8 cellular contexts compared by ENCODE assay signal in genomic region chr11:10735532-10736465, GRCh38. TPM values are rescaled to one million over a fixed set of nuclear protein-coding genes. Genes with fewer than 3 reads are reported as not detected.
DNase-seq lines count a peak whose midpoint lies in the region; ATAC-seq and TF ChIP-seq lines count a peak whose summit lies in the region.

No MANE protein-coding gene starts in this region.

- DNase-seq in NCI-H526 (lab: John Stamatoyannopoulos, UW), result peak; percentile 81 to 97
- peak; percentile 82 for DNase-seq in activated CD4-positive, alpha-beta T cell treated with anti-CD3 and anti-CD28 coated beads, Interleukin-2, amount 50 U/mL, for 1 hour
- peak; percentile 94 to 99 for DNase-seq in left lung
- DNase-seq in stimulated activated CD4-positive, alpha-beta T cell treated with anti-CD3 and anti-CD28 coated beads, Interleukin-2, amount 100 ng/mL, for 24 hours, result peak; percentile 93

- H3K27ac ChIP-seq in C4-2B, result no peak overlapping the region
- peak overlapping the region; percentile 46 to 60 for H3K27ac ChIP-seq in left lung

- H3K36me3 ChIP-seq in left lung, result no peaks in the 10 kb centered on the region

- H3K4me3 ChIP-seq in left lung, result peak overlapping the region in 1 of 2 donors; percentile 13

- H3K9me3 ChIP-seq in left lung, result no peaks in the 10 kb centered on the region

- H3K4me1 Mint-ChIP-seq in dendritic cell treated with granulocyte-macrophage colony-stimulating factor and Interleukin-4, amounts not matched to agents 40 ng/mL and 50 ng/mL, for 4 days (ENCODE audit: low read depth), result peaks cover 16% of the 10 kb centered on the region

- no peak overlapping the region for H3K4me3 Mint-ChIP-seq in dendritic cell treated with granulocyte-macrophage colony-stimulating factor and Interleukin-4, amounts not matched to agents 40 ng/mL and 50 ng/mL, for 4 days

- H3K27me3 Mint-ChIP-seq in dendritic cell treated with granulocyte-macrophage colony-stimulating factor and Interleukin-4, amounts not matched to agents 40 ng/mL and 50 ng/mL, for 4 days, result peaks cover 25% of the 10 kb centered on the region

- peak; percentile 93 for ATAC-seq in GM19397 (IDR thresholded peaks at IDR 0.05; ENCODE audit: unreplicated experiment)
- ATAC-seq in HG03521 (IDR thresholded peaks at IDR 0.05; ENCODE audit: unreplicated experiment), result peak; percentile 98
- peak; percentile 100 for ATAC-seq in left lung

- no peaks in the 10 kb centered on the region for H3K36me3 Mint-ChIP-seq in dendritic cell treated with granulocyte-macrophage colony-stimulating factor and Interleukin-4, amounts not matched to agents 40 ng/mL and 50 ng/mL, for 4 days (ENCODE audit: low read depth)

- TF ChIP-seq CTCF in C4-2B (conservative IDR thresholded peaks at IDR 0.05), result peak; percentile 100
- TF ChIP-seq CTCF in left lung (IDR thresholded peaks at IDR 0.05), result peak; percentile 96 to 97

- H3K27ac Mint-ChIP-seq in dendritic cell treated with granulocyte-macrophage colony-stimulating factor and Interleukin-4, amounts not matched to agents 40 ng/mL and 50 ng/mL, for 4 days, result peak overlapping the region; percentile 19

- peaks cover 13% of the 10 kb centered on the region for H3K9me3 Mint-ChIP-seq in dendritic cell treated with granulocyte-macrophage colony-stimulating factor and Interleukin-4, amounts not matched to agents 40 ng/mL and 50 ng/mL, for 4 days

- no peaks in the 10 kb centered on the region for H3K27me3 ChIP-seq in left lung

- H3K4me1 ChIP-seq in left lung, result peaks cover 13 to 16% of the 10 kb centered on the region in 2 donors

- intact Hi-C loops in dendritic cell treated with granulocyte-macrophage colony-stimulating factor and Interleukin-4, amounts not matched to agents 40 ng/mL and 50 ng/mL, for 4 days (cut with micrococcal nuclease), result loop anchor here (1.0 to 10.0 kb wide), 4 partner anchors 81 to 428 kb away; partner anchors contain the start of gene ADM
- intact Hi-C loops in left lung (cut with DNase I), result loop anchor here in 1 of 2 donors (10.0 kb wide), 1 partner anchor 111 kb away; no protein-coding TSS in a partner anchor

RNA-seq across cellular contexts. Expression of gene CTR9, which starts 15.2 kb away (rescaled TPM):
- total RNA-seq in left lung, result 10 to 100 TPM; 33.8 to 38.4 TPM

RNA-seq across cellular contexts. Expression of gene IRAG1, which starts 42.2 kb away (rescaled TPM):
- 10 to 100 TPM; 17.0 to 17.5 TPM for total RNA-seq in left lung
